ENCODE assay signal across 12 cellular contexts in genomic region chr3:68088216-68088615, GRCh38.
A peak's percentile ranks its signal among the peaks of the same experiment; 100 is the strongest.
DNase-seq lines count a peak whose midpoint lies in the region; ATAC-seq and TF ChIP-seq lines count a peak whose summit lies in the region.
"Had no signal": no experiment of that assay in that cellular context is flagged by ENCODE, and none has a peak within 500 bp of the region (broad histone marks: within the 10 kb centered on the region; RNA-seq: fewer than 3 reads in every experiment).

No MANE protein-coding gene starts in this region.

- H3K27ac Mint-ChIP-seq in activated CD8-positive, alpha-beta T cell treated with anti-CD3 and anti-CD28 coated beads for 36 hours: peak overlapping the region; percentile 36
- peak overlapping the region in 3 of 6 donors; percentile 1 to 66 (median 17) for H3K27ac Mint-ChIP-seq in immature natural killer cell

- CTCF ChIA-PET in activated CD8-positive, alpha-beta T cell treated with anti-CD3 and anti-CD28 coated beads for 36 hours (lab: Charles Lee): interaction anchor here (0.6 to 2.5 kb wide), 2 partner anchors 30 to 707 kb away, joined by 3 to 6 read pairs; no protein-coding TSS in a partner anchor

- no peak overlapping the region for H3K4me3 Mint-ChIP-seq in activated CD8-positive, alpha-beta T cell treated with anti-CD3 and anti-CD28 coated beads for 36 hours
- peak overlapping the region in 4 of 5 donors; percentile 20 to 72 (median 33) for H3K4me3 Mint-ChIP-seq in immature natural killer cell

- no peak overlapping the region for H3K27ac ChIP-seq in caudate nucleus (ENCODE audit: low read depth, low read length)
- H3K27ac ChIP-seq: adrenal gland, heart right ventricle had no signal

- peak; percentile 82 for ATAC-seq in activated CD8-positive, alpha-beta T cell treated with anti-CD3 and anti-CD28 coated beads for 36 hours
- no peak for ATAC-seq in GM18873 (IDR thresholded peaks at IDR 0.05; ENCODE audit: low FRiP score, unreplicated experiment)
- ATAC-seq: heart right ventricle had no signal

- no peak for TF ChIP-seq CTCF in activated CD8-positive, alpha-beta T cell treated with anti-CD3 and anti-CD28 coated beads for 36 hours (IDR thresholded peaks at IDR 0.05)

- H3K4me1 Mint-ChIP-seq in activated CD8-positive, alpha-beta T cell treated with anti-CD3 and anti-CD28 coated beads for 36 hours (ENCODE audit: low read depth): peaks cover 59% of the 10 kb centered on the region
- H3K4me1 Mint-ChIP-seq in immature natural killer cell: peaks cover 11 to 29% of the 10 kb centered on the region in 2 donors

- no peaks in the 10 kb centered on the region for H3K9me3 Mint-ChIP-seq in activated CD8-positive, alpha-beta T cell treated with anti-CD3 and anti-CD28 coated beads for 36 hours
- peaks cover 0 to 7% (median 1%) of the 10 kb centered on the region in 6 donors for H3K9me3 Mint-ChIP-seq in immature natural killer cell

- POLR2A ChIA-PET in activated CD8-positive, alpha-beta T cell treated with anti-CD3 and anti-CD28 coated beads for 36 hours (lab: Charles Lee): interaction anchor here (0.7 kb wide), 1 partner anchor 165 kb away, joined by 4 read pairs; no protein-coding TSS in a partner anchor

- DNase-seq in activated CD4-positive, CD25-positive, alpha-beta regulatory T cell treated with anti-CD3 and anti-CD28 coated beads, Interleukin-2, amount 50 U/mL, for 16 hours (ENCODE audit: low read depth, low spot score): peak; percentile 4
- no peak for DNase-seq in activated CD4-positive, CD25-positive, alpha-beta regulatory T cell treated with anti-CD3 and anti-CD28 coated beads, Interleukin-2, amount 50 U/mL, for 72 hours
- peak; percentile 73 for DNase-seq in activated CD8-positive, alpha-beta T cell treated with anti-CD3 and anti-CD28 coated beads for 36 hours
- DNase-seq in immature natural killer cell (peak; percentile 37 to 72 (median 40)), caudate nucleus (lab: John Stamatoyannopoulos, UW) (no peak), ureter (ENCODE audit: low spot score) (no peak)
- peak; percentile 0 for DNase-seq in stimulated activated CD8-positive, alpha-beta memory T cell treated with anti-CD3 and anti-CD28 coated beads, Interleukin-7, amount 100 ng/mL, for 24 hours (ENCODE audit: low read depth)
- DNase-seq: adrenal gland, heart right ventricle, NCI-H2081, SHP77 treated with DMSO at 0.1 percent for 48 hours had no signal

- intact Hi-C loops in activated CD8-positive, alpha-beta T cell treated with anti-CD3 and anti-CD28 coated beads for 36 hours (cut with micrococcal nuclease): no loop called here

- H3K27me3 Mint-ChIP-seq in activated CD8-positive, alpha-beta T cell treated with anti-CD3 and anti-CD28 coated beads for 36 hours: peaks cover 2% of the 10 kb centered on the region
- peaks cover 2 to 4% (median 2%) of the 10 kb centered on the region in 3 donors for H3K27me3 Mint-ChIP-seq in immature natural killer cell (ENCODE audit: low read depth in 3 of 3)

- H3K36me3 Mint-ChIP-seq in activated CD8-positive, alpha-beta T cell treated with anti-CD3 and anti-CD28 coated beads for 36 hours (ENCODE audit: low read depth): no peaks in the 10 kb centered on the region
- no peaks in the 10 kb centered on the region for H3K36me3 Mint-ChIP-seq in immature natural killer cell

Comparison
In these comparisons a context has a peak if more than half of its experiments do, and no peak if none do; other contexts are left out.
1. DNase-seq: peak in activated CD4-positive, CD25-positive, alpha-beta regulatory T cell treated with anti-CD3 and anti-CD28 coated beads, Interleukin-2, amount 50 U/mL, for 16 hours (single experiment), activated CD8-positive, alpha-beta T cell treated with anti-CD3 and anti-CD28 coated beads for 36 hours (single experiment), immature natural killer cell (3 of 3) and stimulated activated CD8-positive, alpha-beta memory T cell treated with anti-CD3 and anti-CD28 coated beads, Interleukin-7, amount 100 ng/mL, for 24 hours (single experiment); none in activated CD4-positive, CD25-positive, alpha-beta regulatory T cell treated with anti-CD3 and anti-CD28 coated beads, Interleukin-2, amount 50 U/mL, for 72 hours (single experiment), caudate nucleus (0 of 61) and ureter (single experiment).